8 cellular contexts compared by ENCODE assay signal in the genomic region with DNA sequence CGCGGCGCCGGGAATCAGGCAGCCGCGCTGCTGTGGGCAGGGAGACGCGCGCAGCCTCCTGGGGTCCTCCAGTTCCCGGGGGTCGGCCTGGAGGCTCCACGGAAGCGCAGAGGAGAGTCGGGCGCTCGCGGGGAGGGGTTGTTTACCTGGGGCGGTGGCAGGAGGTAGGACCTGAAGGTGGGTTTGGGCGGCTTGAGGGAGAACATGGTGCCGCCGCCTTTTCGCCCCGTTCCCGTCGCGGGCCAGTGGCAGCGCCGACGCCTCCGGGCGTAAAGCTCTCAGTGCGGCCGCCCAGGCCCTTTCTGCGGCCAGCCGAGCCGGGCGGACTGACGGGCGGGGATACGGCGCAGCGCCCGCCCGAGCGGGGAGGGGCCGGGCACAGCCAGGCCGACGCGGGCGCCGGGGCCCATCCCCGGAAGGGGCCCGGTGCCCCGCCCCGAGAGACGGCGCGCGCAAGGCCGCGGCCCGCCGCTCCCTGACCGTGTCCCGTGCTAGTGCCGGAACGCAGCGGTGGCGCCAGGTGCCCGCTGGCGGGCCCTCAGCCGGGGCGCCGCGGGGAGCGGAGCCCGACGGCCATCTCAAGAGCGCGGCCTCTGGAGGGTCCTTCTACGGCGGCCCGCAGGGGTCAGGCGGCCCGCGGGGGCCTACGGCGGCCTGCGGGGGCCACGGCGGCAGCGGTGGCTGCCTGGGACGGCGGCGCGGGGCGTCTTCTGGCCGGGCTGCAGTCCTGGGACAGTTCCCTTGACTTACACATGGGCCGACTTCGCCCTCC. TPM values are rescaled to one million over a fixed set of nuclear protein-coding genes. Genes with fewer than 3 reads are reported as not detected.
DNase-seq lines count a peak whose midpoint lies in the region; ATAC-seq, FAIRE-seq and TF ChIP-seq lines count a peak whose summit lies in the region.

A gene with protein sequence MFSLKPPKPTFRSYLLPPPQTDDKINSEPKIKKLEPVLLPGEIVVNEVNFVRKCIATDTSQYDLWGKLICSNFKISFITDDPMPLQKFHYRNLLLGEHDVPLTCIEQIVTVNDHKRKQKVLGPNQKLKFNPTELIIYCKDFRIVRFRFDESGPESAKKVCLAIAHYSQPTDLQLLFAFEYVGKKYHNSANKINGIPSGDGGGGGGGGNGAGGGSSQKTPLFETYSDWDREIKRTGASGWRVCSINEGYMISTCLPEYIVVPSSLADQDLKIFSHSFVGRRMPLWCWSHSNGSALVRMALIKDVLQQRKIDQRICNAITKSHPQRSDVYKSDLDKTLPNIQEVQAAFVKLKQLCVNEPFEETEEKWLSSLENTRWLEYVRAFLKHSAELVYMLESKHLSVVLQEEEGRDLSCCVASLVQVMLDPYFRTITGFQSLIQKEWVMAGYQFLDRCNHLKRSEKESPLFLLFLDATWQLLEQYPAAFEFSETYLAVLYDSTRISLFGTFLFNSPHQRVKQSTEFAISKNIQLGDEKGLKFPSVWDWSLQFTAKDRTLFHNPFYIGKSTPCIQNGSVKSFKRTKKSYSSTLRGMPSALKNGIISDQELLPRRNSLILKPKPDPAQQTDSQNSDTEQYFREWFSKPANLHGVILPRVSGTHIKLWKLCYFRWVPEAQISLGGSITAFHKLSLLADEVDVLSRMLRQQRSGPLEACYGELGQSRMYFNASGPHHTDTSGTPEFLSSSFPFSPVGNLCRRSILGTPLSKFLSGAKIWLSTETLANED (minus strand): TSS at position 328 of the 772 bp plus-strand sequence. CDS start 122 bp downstream, at position 206.

- peak within 1 kb of the TSS; percentile 88 to 98 for H3K4me3 ChIP-seq in kidney (ENCODE audit: low read length in 2 of 2)

- peak within 1 kb of the TSS; percentile 94 for H3K4me3 Mint-ChIP-seq in activated B cell treated with CpG ODN at 0.5 μM for 24 hours
- H3K4me3 Mint-ChIP-seq in central memory CD8-positive, alpha-beta T cell: peak within 1 kb of the TSS; percentile 97

- peaks cover 28% of the 10 kb centered on the region for H3K36me3 Mint-ChIP-seq in activated B cell treated with CpG ODN at 0.5 μM for 24 hours (ENCODE audit: low read depth)
- H3K36me3 Mint-ChIP-seq in central memory CD8-positive, alpha-beta T cell (ENCODE audit: insufficient read depth): peaks cover 15% of the 10 kb centered on the region

- H3K9ac ChIP-seq in kidney (ENCODE audit: low read length in 2 of 2): peak within 1 kb of the TSS; percentile 95 to 98

- POLR2A ChIA-PET in activated B cell treated with CpG ODN at 0.5 μM for 24 hours (lab: Charles Lee): interaction anchor here (0.6 to 2.4 kb wide), 16 partner anchors 9 to 485 kb away, joined by 3 to 26 read pairs (median 5); no protein-coding TSS in a partner anchor

- peaks cover 12 to 13% of the 10 kb centered on the region in 2 donors for H3K4me1 ChIP-seq in kidney (ENCODE audit: control insufficient read depth in 1 of 2, insufficient read depth in 1 of 2, low read depth in 1 of 2, low read length in 2 of 2)

- peak within 1 kb of the TSS; percentile 94 for H3K27ac Mint-ChIP-seq in activated B cell treated with CpG ODN at 0.5 μM for 24 hours
- peak within 1 kb of the TSS; percentile 97 for H3K27ac Mint-ChIP-seq in central memory CD8-positive, alpha-beta T cell (ENCODE audit: low read depth)

- intact Hi-C loops in activated B cell treated with CpG ODN at 0.5 μM for 24 hours (cut with micrococcal nuclease): loop anchor here (1.0 to 5.0 kb wide), 11 partner anchors 13 to 337 kb away; a partner anchor contains a TSS
- intact Hi-C loops in kidney (cut with DNase I): no loop called here

- peak; percentile 3 for DNase-seq in DMS79 treated with DMSO at 0.1 percent for 48 hours (lab: John Stamatoyannopoulos, UW)
- DNase-seq in DMS79 (lab: John Stamatoyannopoulos, UW): no peak
- peak; percentile 75 for DNase-seq in NCI-H146 (lab: John Stamatoyannopoulos, UW)
- peak; percentile 89 for DNase-seq in activated B cell treated with CpG ODN at 0.5 μM for 24 hours
- peak; percentile 63 to 64 for DNase-seq in central memory CD8-positive, alpha-beta T cell (ENCODE audit: low spot score in 2 of 2)
- DNase-seq in kidney: peak; percentile 93
- peak; percentile 51 to 61 for DNase-seq in stimulated activated CD4-positive, alpha-beta T cell treated with anti-CD3 and anti-CD28 coated beads, Interleukin-15, amount 100 ng/mL, for 1 hour (ENCODE audit: low read depth in 1 of 2, low spot score in 1 of 2)

- peaks cover 34% of the 10 kb centered on the region for H3K4me1 Mint-ChIP-seq in activated B cell treated with CpG ODN at 0.5 μM for 24 hours
- H3K4me1 Mint-ChIP-seq in central memory CD8-positive, alpha-beta T cell: peaks cover 36% of the 10 kb centered on the region

- H3K9me3 Mint-ChIP-seq in activated B cell treated with CpG ODN at 0.5 μM for 24 hours: no peaks in the 10 kb centered on the region
- no peaks in the 10 kb centered on the region for H3K9me3 Mint-ChIP-seq in central memory CD8-positive, alpha-beta T cell

- CTCF ChIA-PET in activated B cell treated with CpG ODN at 0.5 μM for 24 hours (lab: Charles Lee): interaction anchor here (1.0 to 2.6 kb wide), 3 partner anchors 9 to 138 kb away, joined by 3 to 12 read pairs (median 3); no protein-coding TSS in a partner anchor

- H3K27ac ChIP-seq in kidney (ENCODE audit: low read depth in 2 of 2, low read length in 2 of 2): peak within 1 kb of the TSS; percentile 90 to 97

- H3K27me3 Mint-ChIP-seq in activated B cell treated with CpG ODN at 0.5 μM for 24 hours: no peaks in the 10 kb centered on the region
- no peaks in the 10 kb centered on the region for H3K27me3 Mint-ChIP-seq in central memory CD8-positive, alpha-beta T cell

- TF ChIP-seq CTCF in activated B cell treated with CpG ODN at 0.5 μM for 24 hours (IDR thresholded peaks at IDR 0.05): no peak
- no peak for TF ChIP-seq CTCF in kidney (IDR thresholded peaks at IDR 0.05; ENCODE audit: borderline replicate concordance, extremely low read depth, insufficient read depth)

- FAIRE-seq in kidney (lab: Jason Lieb, UNC): no peak

- peaks cover 0 to 3% of the 10 kb centered on the region in 2 donors for H3K36me3 ChIP-seq in kidney (ENCODE audit: control insufficient read depth in 1 of 2, insufficient read depth in 2 of 2, low read length in 2 of 2)

- ATAC-seq in HG02678 (IDR thresholded peaks at IDR 0.05; ENCODE audit: unreplicated experiment) (peak; percentile 89), activated B cell treated with CpG ODN at 0.5 μM for 24 hours (ENCODE audit: low read depth) (peak; percentile 92)
- ATAC-seq in central memory CD8-positive, alpha-beta T cell (replicated peaks; ENCODE audit: extremely low read depth, poor library complexity, severe bottlenecking): peak; percentile 96

- H3K9me3 ChIP-seq in kidney (ENCODE audit: control insufficient read depth in 1 of 2, low read length in 2 of 2): no peaks in the 10 kb centered on the region

RNA-seq across cellular contexts. Expression of the gene that starts here (rescaled TPM):
- total RNA-seq in activated B cell treated with CpG ODN at 0.5 μM for 24 hours (39.3 and 42.5 TPM in 2 replicates), kidney (70.4 TPM)
- 26.2 TPM for polyA plus RNA-seq in kidney (ENCODE audit: insufficient read depth, low read depth, low replicate concordance)
